In genomic region chr7:92447239-92448184, GRCh38 we compare ENCODE assay signal across 8 cellular contexts. TPM values are rescaled to one million over a fixed set of nuclear protein-coding genes. Genes with fewer than 3 reads are reported as not detected.
DNase-seq lines count a peak whose midpoint lies in the region; ATAC-seq and TF ChIP-seq lines count a peak whose summit lies in the region.

A gene with protein sequence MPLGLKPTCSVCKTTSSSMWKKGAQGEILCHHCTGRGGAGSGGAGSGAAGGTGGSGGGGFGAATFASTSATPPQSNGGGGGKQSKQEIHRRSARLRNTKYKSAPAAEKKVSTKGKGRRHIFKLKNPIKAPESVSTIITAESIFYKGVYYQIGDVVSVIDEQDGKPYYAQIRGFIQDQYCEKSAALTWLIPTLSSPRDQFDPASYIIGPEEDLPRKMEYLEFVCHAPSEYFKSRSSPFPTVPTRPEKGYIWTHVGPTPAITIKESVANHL (plus strand): TSS chr7:92447482. CDS start chr7:92447730, 248 bp downstream.

- no peaks in the 10 kb centered on the region for H3K9me3 Mint-ChIP-seq in endothelial cell (ENCODE audit: unreplicated experiment)

- no peaks in the 10 kb centered on the region for H4K20me1 ChIP-seq in OCI-LY3 (ENCODE audit: insufficient read depth, low read length)

- H3K9ac ChIP-seq in HUES64 (ENCODE audit: low read depth, low read length) (peak within 1 kb of the TSS; percentile 98), OCI-LY3 (ENCODE audit: low read length) (peak within 1 kb of the TSS; percentile 86)

- H3K36me3 ChIP-seq in HUES64 (ENCODE audit: insufficient read depth, low read length) (peaks cover 39% of the 10 kb centered on the region), OCI-LY3 (replicated peaks; ENCODE audit: low read depth, low read length) (peaks cover 27% of the 10 kb centered on the region)

- no peaks in the 10 kb centered on the region for H3K9me3 ChIP-seq in HUES64 (ENCODE audit: insufficient read depth, low read depth, low read length)
- no peaks in the 10 kb centered on the region for H3K9me3 ChIP-seq in OCI-LY3 (ENCODE audit: insufficient read depth, low read length)

- peak within 1 kb of the TSS; percentile 92 for H2AFZ ChIP-seq in OCI-LY3 (ENCODE audit: low read depth, low read length)

- peaks cover 2% of the 10 kb centered on the region for H3K27me3 Mint-ChIP-seq in endothelial cell (ENCODE audit: unreplicated experiment)

- H3K27me3 ChIP-seq in HUES64 (ENCODE audit: insufficient read depth, low read length), result no peaks in the 10 kb centered on the region
- H3K27me3 ChIP-seq in OCI-LY3 (ENCODE audit: low read depth, low read length), result no peaks in the 10 kb centered on the region

- peak within 1 kb of the TSS; percentile 76 for H3K27ac Mint-ChIP-seq in endothelial cell (ENCODE audit: unreplicated experiment)

- ATAC-seq in GM21447 (IDR thresholded peaks at IDR 0.05; ENCODE audit: unreplicated experiment), result peak; percentile 85

- under 1% methylated on average over 91 of the region's 91 CpGs for WGBS in HUES64

- H3K4me3 ChIP-seq in HUES64 (ENCODE audit: low read length) (peak within 1 kb of the TSS; percentile 99), OCI-LY3 (ENCODE audit: low read length) (peak within 1 kb of the TSS; percentile 92)

- TF ChIP-seq CTCF in OCI-LY3 (IDR thresholded peaks at IDR 0.05; ENCODE audit: low read depth, low read length) (peak; percentile 83), endothelial cell (IDR thresholded peaks at IDR 0.05; ENCODE audit: unreplicated experiment) (peak; percentile 92)

- peak within 1 kb of the TSS; percentile 94 for H3K27ac ChIP-seq in HUES64 (ENCODE audit: low read depth, low read length)
- peak within 1 kb of the TSS; percentile 67 for H3K27ac ChIP-seq in OCI-LY3 (ENCODE audit: low read length)

- DNase-seq in DMS114 treated with DMSO at 0.1 percent for 48 hours (lab: John Stamatoyannopoulos, UW; ENCODE audit: unreplicated experiment), result peak; percentile 78
- peak; percentile 87 for DNase-seq in activated CD8-positive, alpha-beta memory T cell treated with anti-CD3 and anti-CD28 coated beads, Interleukin-2, amount 50 U/mL, for 48 hours
- peak; percentile 92 for DNase-seq in endothelial cell (ENCODE audit: low spot score)
- DNase-seq in midbrain (lab: John Stamatoyannopoulos, UW), result peak; percentile 94
- DNase-seq in stimulated activated CD8-positive, alpha-beta memory T cell treated with anti-CD3 and anti-CD28 coated beads, Interleukin-2, amount 100 ng/mL, for 1 hour (ENCODE audit: low read depth in 2 of 2), result peak; percentile 45 to 62

- H3K36me3 Mint-ChIP-seq in endothelial cell (ENCODE audit: low read depth, unreplicated experiment), result peaks cover 12% of the 10 kb centered on the region

- peaks cover 9% of the 10 kb centered on the region; the same call in 1 of the 2 replicates for H3K4me1 ChIP-seq in HUES64 (ENCODE audit: insufficient read depth, low read length)
- H3K4me1 ChIP-seq in OCI-LY3 (ENCODE audit: low read length), result 0 out of 2 replicates have a peak, but pooled peaks cover 8% of the 10 kb centered on the region

- H3K4me1 Mint-ChIP-seq in endothelial cell (ENCODE audit: unreplicated experiment), result peaks cover 7% of the 10 kb centered on the region

- H3K79me2 ChIP-seq in OCI-LY3 (ENCODE audit: low read length), result peaks cover 3% of the 10 kb centered on the region; the same call in 1 of the 2 replicates

- peak within 1 kb of the TSS; percentile 88 for H3K4me3 Mint-ChIP-seq in endothelial cell (ENCODE audit: unreplicated experiment)

- peak within 1 kb of the TSS; percentile 84 for H3K4me2 ChIP-seq in OCI-LY3 (ENCODE audit: low read length)

RNA-seq across cellular contexts. Expression of the gene that starts here (rescaled TPM):
- polyA plus RNA-seq in HUES64 (2013, experiment 1 of 2), result 25.0 TPM
- 24.6 TPM for polyA plus RNA-seq in HUES64 (2013, experiment 2 of 2)
- total RNA-seq in endothelial cell (ENCODE audit: unreplicated experiment), result 22.7 TPM

Comparison
In these comparisons a context has a peak if more than half of its experiments do, and no peak if none do; other contexts are left out.
1. Peak in every context shown above with its lines: DNase-seq, ATAC-seq, H3K4me3 ChIP-seq and H3K27ac ChIP-seq.